3 cellular contexts compared by ENCODE assay signal in genomic region chr1:67700220-67700619, GRCh38.
A peak's percentile ranks its signal among the peaks of the same experiment; 100 is the strongest.
TF ChIP-seq lines count a peak whose summit lies in the region.

No MANE protein-coding gene starts in this region.

TF ChIP-seq in A549, 52 proteins besides CTCF, POLR2A, EP300 and RAD21 (continues in another document):
- no peak for TF ChIP-seq REST (IDR thresholded peaks at IDR 0.05)
- no peak for TF ChIP-seq ATOH8 (CRISPR knock-in tag; IDR thresholded peaks at IDR 0.05; ENCODE audit: low read depth)
- TF ChIP-seq FOSL2 (IDR thresholded peaks at IDR 0.05): no peak
- no peak for TF ChIP-seq FOSL2 (CRISPR knock-in tag; IDR thresholded peaks at IDR 0.05)
- TF ChIP-seq, protein P1, sequence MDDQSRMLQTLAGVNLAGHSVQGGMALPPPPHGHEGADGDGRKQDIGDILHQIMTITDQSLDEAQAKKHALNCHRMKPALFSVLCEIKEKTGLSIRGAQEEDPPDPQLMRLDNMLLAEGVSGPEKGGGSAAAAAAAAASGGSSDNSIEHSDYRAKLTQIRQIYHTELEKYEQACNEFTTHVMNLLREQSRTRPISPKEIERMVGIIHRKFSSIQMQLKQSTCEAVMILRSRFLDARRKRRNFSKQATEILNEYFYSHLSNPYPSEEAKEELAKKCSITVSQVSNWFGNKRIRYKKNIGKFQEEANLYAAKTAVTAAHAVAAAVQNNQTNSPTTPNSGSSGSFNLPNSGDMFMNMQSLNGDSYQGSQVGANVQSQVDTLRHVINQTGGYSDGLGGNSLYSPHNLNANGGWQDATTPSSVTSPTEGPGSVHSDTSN (IDR thresholded peaks at IDR 0.05): no peak
- TF ChIP-seq TFCP2L1 (CRISPR knock-in tag; IDR thresholded peaks at IDR 0.05): no peak
- TF ChIP-seq PHF8 (IDR thresholded peaks at IDR 0.05; ENCODE audit: borderline replicate concordance, low read depth): no peak
- no peak for TF ChIP-seq EHMT2 (IDR thresholded peaks at IDR 0.05; ENCODE audit: low read depth)
- TF ChIP-seq HDAC2 (IDR thresholded peaks at IDR 0.05): no peak
- TF ChIP-seq, protein P2, sequence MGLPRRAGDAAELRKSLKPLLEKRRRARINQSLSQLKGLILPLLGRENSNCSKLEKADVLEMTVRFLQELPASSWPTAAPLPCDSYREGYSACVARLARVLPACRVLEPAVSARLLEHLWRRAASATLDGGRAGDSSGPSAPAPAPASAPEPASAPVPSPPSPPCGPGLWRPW (IDR thresholded peaks at IDR 0.05): no peak
- TF ChIP-seq MAX (IDR thresholded peaks at IDR 0.05): no peak
- no peak for TF ChIP-seq USF2 (IDR thresholded peaks at IDR 0.05)
- TF ChIP-seq JUN (IDR thresholded peaks at IDR 0.05): no peak
- TF ChIP-seq HOXB5 (CRISPR knock-in tag; IDR thresholded peaks at IDR 0.05): no peak

TF ChIP-seq in HCT116, 20 proteins besides CTCF, POLR2A, EP300 and RAD21:
- TF ChIP-seq SRF (IDR thresholded peaks at IDR 0.05; ENCODE audit: low read depth) (peak; percentile 4; the same call in 1 of the 2 replicates), ZFX (IDR thresholded peaks at IDR 0.05) (no peak)
TF ChIP-seq in HCT116: peak in this region for 1.

TF ChIP-seq in HepG2, 621 proteins besides CTCF, POLR2A, EP300 and RAD21:
- 0 out of 2 replicates have a peak, but pooled peaks have one; percentile 8 for TF ChIP-seq ZNF230 (CRISPR knock-in tag; IDR thresholded peaks at IDR 0.05)
- peak; percentile 56 for TF ChIP-seq HNRNPK (IDR thresholded peaks at IDR 0.05; ENCODE audit: low read depth, low read length, poor library complexity, severe bottlenecking)
- peak; percentile 7; the same call in 1 of the 2 replicates for TF ChIP-seq ATF1 (CRISPR knock-in tag; IDR thresholded peaks at IDR 0.05)
- no peak for TF ChIP-seq NFATC3 (CRISPR knock-in tag; IDR thresholded peaks at IDR 0.05)
- TF ChIP-seq GFI1 (CRISPR knock-in tag; IDR thresholded peaks at IDR 0.05; ENCODE audit: borderline replicate concordance): 0 out of 2 replicates have a peak, but pooled peaks have one; percentile 1
